In genomic region chr19:54462713-54463530, GRCh38 we compare ENCODE assay signal across 8 cellular contexts. TPM values are rescaled to one million over a fixed set of nuclear protein-coding genes. Genes with fewer than 3 reads are reported as not detected.
DNase-seq lines count a peak whose midpoint lies in the region; ATAC-seq, FAIRE-seq and TF ChIP-seq lines count a peak whose summit lies in the region.

No MANE protein-coding gene starts in this region.

- no peak overlapping the region for H2AFZ ChIP-seq in Karpas-422 (ENCODE audit: low read length)

- no peak for FAIRE-seq in kidney (lab: Jason Lieb, UNC)

- no peaks in the 10 kb centered on the region; the same call in 1 of the 2 replicates for H3K9me3 ChIP-seq in Karpas-422 (ENCODE audit: low read length)
- no peaks in the 10 kb centered on the region for H3K9me3 ChIP-seq in kidney (ENCODE audit: control insufficient read depth in 1 of 2, low read length in 2 of 2)

- peak overlapping the region; percentile 93 for H3K27ac ChIP-seq in Karpas-422 (ENCODE audit: low read length)
- H3K27ac ChIP-seq in kidney (ENCODE audit: low read depth in 2 of 2, low read length in 2 of 2), result peak overlapping the region; percentile 90 to 97

- H3K4me1 ChIP-seq in Karpas-422 (ENCODE audit: low read length), result peaks cover 29% of the 10 kb centered on the region
- peaks cover 5 to 10% of the 10 kb centered on the region in 2 donors for H3K4me1 ChIP-seq in kidney (ENCODE audit: control insufficient read depth in 1 of 2, insufficient read depth in 1 of 2, low read depth in 1 of 2, low read length in 2 of 2)

- TF ChIP-seq CTCF in WI38 (IDR thresholded peaks at IDR 0.05; ENCODE audit: low read depth, low read length) (no peak), cardiac fibroblast (IDR thresholded peaks at IDR 0.05; ENCODE audit: low read depth, low read length) (peak; percentile 15), kidney (IDR thresholded peaks at IDR 0.05; ENCODE audit: borderline replicate concordance, extremely low read depth, insufficient read depth) (no peak)

- intact Hi-C loops in kidney (cut with DNase I), result no loop called here

- H4K20me1 ChIP-seq in Karpas-422 (ENCODE audit: insufficient read depth, low read depth, low read length), result peaks cover 22% of the 10 kb centered on the region

- DNase-seq in DMS53 (lab: John Stamatoyannopoulos, UW) (peak; percentile 88), Karpas-422 (peak; percentile 67), cardiac fibroblast (ENCODE audit: low read depth in 2 of 2) (peak; percentile 71), kidney (peak; percentile 92), DMS114 treated with DMSO at 0.1 percent for 48 hours (lab: John Stamatoyannopoulos, UW; ENCODE audit: unreplicated experiment) (no peak)
- peak; percentile 47 to 58 for DNase-seq in stimulated activated CD4-positive, alpha-beta T cell treated with anti-CD3 and anti-CD28 coated beads, Interleukin-1b, Interleukin-23, amount 100 ng/mL, for 4 hours (ENCODE audit: low read depth in 2 of 2)

- H3K9ac ChIP-seq in Karpas-422 (ENCODE audit: low read length), result peak overlapping the region; percentile 71
- H3K9ac ChIP-seq in kidney (ENCODE audit: low read length in 2 of 2), result peak overlapping the region in 1 of 2 donors; percentile 46

- no peaks in the 10 kb centered on the region for H3K27me3 ChIP-seq in Karpas-422 (ENCODE audit: low read length)

- peaks cover 36% of the 10 kb centered on the region; the same call in 1 of the 2 replicates for H3K36me3 ChIP-seq in Karpas-422 (ENCODE audit: insufficient read depth, low read length)
- H3K36me3 ChIP-seq in kidney (ENCODE audit: control insufficient read depth in 1 of 2, insufficient read depth in 2 of 2, low read length in 2 of 2), result peaks cover 18 to 26% of the 10 kb centered on the region in 2 donors

- peak; percentile 14 for ATAC-seq in GM21529 (IDR thresholded peaks at IDR 0.05; ENCODE audit: unreplicated experiment)

- H3K9me2 ChIP-seq in Karpas-422 (replicated peaks; ENCODE audit: insufficient read depth, low read length), result no peaks in the 10 kb centered on the region

- no peaks in the 10 kb centered on the region for H3K79me2 ChIP-seq in Karpas-422 (ENCODE audit: low read length)

- H3K4me3 ChIP-seq in Karpas-422 (ENCODE audit: low read length), result peak overlapping the region; percentile 74
- peak overlapping the region; percentile 44 for H3K4me3 ChIP-seq in WI38 (ENCODE audit: low read depth, low read length)
- peak overlapping the region; percentile 54 to 61 for H3K4me3 ChIP-seq in cardiac fibroblast (replicated peaks in 1 of 2; ENCODE audit: low read depth in 2 of 2, low read length in 2 of 2)
- peak overlapping the region; percentile 13 to 74 for H3K4me3 ChIP-seq in kidney (ENCODE audit: low read length in 2 of 2)

- H3K4me2 ChIP-seq in Karpas-422 (ENCODE audit: low read depth, low read length, poor library complexity, severe bottlenecking), result peak overlapping the region; percentile 58

RNA-seq across cellular contexts. Expression of gene LENG9, which starts 0.7 kb away (rescaled TPM):
- total RNA-seq in Karpas-422 (2014; rRNA removed; shearing (Covaris generic); ENCODE audit: low replicate concordance), result 5.0 and 14.1 TPM in 2 replicates
- 6.8 TPM for total RNA-seq in kidney
- 2.0 TPM for polyA plus RNA-seq in kidney (ENCODE audit: insufficient read depth, low read depth, low replicate concordance)

RNA-seq across cellular contexts. Expression of gene CDC42EP5, which starts 10.2 kb away (rescaled TPM):
- total RNA-seq in Karpas-422 (2014; rRNA removed; shearing (Covaris generic); ENCODE audit: low replicate concordance), result not detected in 2 replicates
- 29.9 TPM for total RNA-seq in kidney
- polyA plus RNA-seq in kidney (ENCODE audit: insufficient read depth, low read depth, low replicate concordance), result 19.3 TPM

RNA-seq across cellular contexts. Expression of gene LENG8, which starts 13.9 kb away (rescaled TPM):
- 88.3 and 99.4 TPM in 2 replicates for total RNA-seq in Karpas-422 (2014; rRNA removed; shearing (Covaris generic); ENCODE audit: low replicate concordance)
- 208 TPM for total RNA-seq in kidney
- 48.6 TPM for polyA plus RNA-seq in kidney (ENCODE audit: insufficient read depth, low read depth, low replicate concordance)

RNA-seq across cellular contexts. Expression of gene LAIR2, which starts 39.7 kb away (rescaled TPM):
- total RNA-seq in Karpas-422 (2014; rRNA removed; shearing (Covaris generic); ENCODE audit: low replicate concordance), result not detected in 2 replicates
- not detected for total RNA-seq in kidney
- polyA plus RNA-seq in kidney (ENCODE audit: insufficient read depth, low read depth, low replicate concordance), result not detected

RNA-seq across cellular contexts. Expression of gene TTYH1, which starts 47.7 kb away (rescaled TPM):
- total RNA-seq in Karpas-422 (2014; rRNA removed; shearing (Covaris generic); ENCODE audit: low replicate concordance), result not detected in 2 replicates
- total RNA-seq in kidney, result 1.5 TPM
- 1.9 TPM for polyA plus RNA-seq in kidney (ENCODE audit: insufficient read depth, low read depth, low replicate concordance)

Comparison
In these comparisons a context has a peak if more than half of its experiments do, and no peak if none do; other contexts are left out.
1. RNA of gene CDC42EP5, which starts 10.2 kb away (total RNA-seq): 29.9 TPM in kidney (single experiment); not detected in Karpas-422; every median in the first group is over 10 times any median in the second.
2. Peak in every context shown above with its lines, with median percentiles within 50 percentile points of each other: H3K4me3 ChIP-seq.